Comparison of ENCODE assay signal across 8 cellular contexts in genomic region chr21:34075760-34076159, GRCh38. TPM values are rescaled to one million over a fixed set of nuclear protein-coding genes. Genes with fewer than 3 reads are reported as not detected.
DNase-seq lines count a peak whose midpoint lies in the region; ATAC-seq, FAIRE-seq and TF ChIP-seq lines count a peak whose summit lies in the region.

No MANE protein-coding gene starts in this region.

- no peaks in the 10 kb centered on the region for H3K27me3 Mint-ChIP-seq in Calu3 (ENCODE audit: unreplicated experiment)
- H3K27me3 Mint-ChIP-seq in dendritic cell treated with granulocyte-macrophage colony-stimulating factor and Interleukin-4, amounts not matched to agents 40 ng/mL and 50 ng/mL, for 4 days, result no peaks in the 10 kb centered on the region
- H3K27me3 Mint-ChIP-seq in osteocyte (ENCODE audit: unreplicated experiment), result no peaks in the 10 kb centered on the region

- peaks cover 25% of the 10 kb centered on the region for H3K4me1 Mint-ChIP-seq in Calu3 (ENCODE audit: low read depth, unreplicated experiment)
- H3K4me1 Mint-ChIP-seq in dendritic cell treated with granulocyte-macrophage colony-stimulating factor and Interleukin-4, amounts not matched to agents 40 ng/mL and 50 ng/mL, for 4 days (ENCODE audit: low read depth), result peaks cover 72% of the 10 kb centered on the region
- peaks cover 64% of the 10 kb centered on the region for H3K4me1 Mint-ChIP-seq in osteocyte (ENCODE audit: unreplicated experiment)

- H3K36me3 Mint-ChIP-seq in Calu3 (ENCODE audit: insufficient read depth, unreplicated experiment) (peaks cover 46% of the 10 kb centered on the region), osteocyte (ENCODE audit: unreplicated experiment) (peaks cover 39% of the 10 kb centered on the region)
- H3K36me3 Mint-ChIP-seq in dendritic cell treated with granulocyte-macrophage colony-stimulating factor and Interleukin-4, amounts not matched to agents 40 ng/mL and 50 ng/mL, for 4 days (ENCODE audit: low read depth), result peaks cover 66% of the 10 kb centered on the region

- no peak for DNase-seq in Calu3
- DNase-seq in MV-4-11 (lab: John Stamatoyannopoulos, UW), result peak; percentile 22
- DNase-seq in osteocyte (ENCODE audit: extremely low spot score, unreplicated experiment), result no peak
- DNase-seq in frontal cortex (ENCODE audit: low spot score in 2 of 2), result no peak
- DNase-seq in stimulated activated CD4-positive, alpha-beta T cell treated with anti-CD3 and anti-CD28 coated beads, Interleukin-4, amount 100 ng/mL, for 4 hours, result no peak
- no peak for DNase-seq in NCI-H748 (lab: John Stamatoyannopoulos, UW; ENCODE audit: unreplicated experiment)

- no peak for FAIRE-seq in frontal cortex (lab: Jason Lieb, UNC)

- H3K4me3 Mint-ChIP-seq in Calu3 (ENCODE audit: low read depth, unreplicated experiment) (peak overlapping the region; percentile 80), osteocyte (ENCODE audit: unreplicated experiment) (peak overlapping the region; percentile 93)
- H3K4me3 Mint-ChIP-seq in dendritic cell treated with granulocyte-macrophage colony-stimulating factor and Interleukin-4, amounts not matched to agents 40 ng/mL and 50 ng/mL, for 4 days, result peak overlapping the region; percentile 88

- ATAC-seq in HG02798 (IDR thresholded peaks at IDR 0.05; ENCODE audit: poor library complexity, unreplicated experiment), result no peak

- TF ChIP-seq CTCF in Calu3 (IDR thresholded peaks at IDR 0.05; ENCODE audit: unreplicated experiment) (no peak), osteocyte (IDR thresholded peaks at IDR 0.05) (no peak)

- no TSS peak for BruUV-seq in Calu3 (replicated peaks; lab: Mats Ljungman, UMichigan)

- H3K27ac Mint-ChIP-seq in Calu3 (ENCODE audit: unreplicated experiment) (no peak overlapping the region), osteocyte (ENCODE audit: unreplicated experiment) (peak overlapping the region; percentile 67)
- H3K27ac Mint-ChIP-seq in dendritic cell treated with granulocyte-macrophage colony-stimulating factor and Interleukin-4, amounts not matched to agents 40 ng/mL and 50 ng/mL, for 4 days, result peak overlapping the region; percentile 91

- CTCF ChIA-PET in Calu3 (lab: Charles Lee), result interaction anchor here (0.6 kb wide), 1 partner anchor 102 kb away, joined by 3 read pairs; no protein-coding TSS in a partner anchor

- intact Hi-C loops in Calu3 (cut with micrococcal nuclease; ENCODE audit: unreplicated experiment), result loop anchor here (5.0 kb wide), 1 partner anchor 153 kb away; no protein-coding TSS in a partner anchor
- intact Hi-C loops in dendritic cell treated with granulocyte-macrophage colony-stimulating factor and Interleukin-4, amounts not matched to agents 40 ng/mL and 50 ng/mL, for 4 days (cut with micrococcal nuclease), result loop anchor here (5.0 kb wide), 2 partner anchors 153 to 272 kb away; no protein-coding TSS in a partner anchor

- H3K9me3 Mint-ChIP-seq in Calu3 (ENCODE audit: low read depth, unreplicated experiment) (no peaks in the 10 kb centered on the region), osteocyte (ENCODE audit: unreplicated experiment) (no peaks in the 10 kb centered on the region)
- no peaks in the 10 kb centered on the region for H3K9me3 Mint-ChIP-seq in dendritic cell treated with granulocyte-macrophage colony-stimulating factor and Interleukin-4, amounts not matched to agents 40 ng/mL and 50 ng/mL, for 4 days

RNA-seq across cellular contexts. Expression of gene MRPS6, which starts 2.4 kb away (rescaled TPM):
- total RNA-seq in Calu3 (2022) (43.5 TPM in 2 replicates), osteocyte (114 and 124 TPM in 2 replicates), frontal cortex (20.0 TPM)

RNA-seq across cellular contexts. Expression of gene SLC5A3, which starts 2.4 kb away (rescaled TPM):
- total RNA-seq in Calu3 (2022), result 15.8 and 15.9 TPM in 2 replicates
- 63.9 and 68.2 TPM in 2 replicates for total RNA-seq in osteocyte
- 54.2 TPM for total RNA-seq in frontal cortex
